ENCODE assay signal across 1 cellular context in the genomic region with DNA sequence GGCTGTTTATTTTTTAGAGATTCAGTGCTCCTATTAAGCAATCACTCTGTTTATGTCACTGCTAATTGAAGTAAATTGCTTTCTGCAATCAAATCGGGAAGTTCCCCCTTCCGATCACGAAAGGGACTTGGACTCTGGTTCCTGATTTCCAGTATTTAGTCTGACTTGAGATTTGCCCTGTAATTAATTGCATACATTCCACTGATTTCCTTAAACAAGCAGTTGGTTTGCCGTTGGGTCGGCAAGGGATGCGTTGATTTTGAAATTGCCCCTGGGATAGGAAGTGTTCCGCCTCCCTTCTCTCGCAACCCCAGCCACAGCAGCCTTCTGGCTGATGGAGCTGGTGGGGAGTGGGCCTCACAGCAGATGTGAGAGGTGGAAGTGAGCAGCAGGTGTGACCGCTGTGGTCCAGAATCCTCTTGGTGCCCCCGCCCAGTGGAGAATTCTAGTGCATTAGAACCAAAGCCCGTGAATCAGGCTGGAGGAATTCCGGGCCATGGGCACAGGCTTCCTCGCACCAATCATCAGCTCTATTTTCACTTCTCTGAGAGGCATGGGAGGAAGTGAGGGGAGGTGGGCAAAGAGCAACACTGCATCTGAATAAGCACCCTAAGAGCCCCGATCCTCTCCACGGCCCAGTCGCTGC.
TF ChIP-seq lines count a peak whose summit lies in the region.

No MANE protein-coding gene starts in this region.

TF ChIP-seq in GM23338, 12 proteins besides CTCF, POLR2A, EP300 and RAD21 (continued from another document):
- TF ChIP-seq, protein P1, sequence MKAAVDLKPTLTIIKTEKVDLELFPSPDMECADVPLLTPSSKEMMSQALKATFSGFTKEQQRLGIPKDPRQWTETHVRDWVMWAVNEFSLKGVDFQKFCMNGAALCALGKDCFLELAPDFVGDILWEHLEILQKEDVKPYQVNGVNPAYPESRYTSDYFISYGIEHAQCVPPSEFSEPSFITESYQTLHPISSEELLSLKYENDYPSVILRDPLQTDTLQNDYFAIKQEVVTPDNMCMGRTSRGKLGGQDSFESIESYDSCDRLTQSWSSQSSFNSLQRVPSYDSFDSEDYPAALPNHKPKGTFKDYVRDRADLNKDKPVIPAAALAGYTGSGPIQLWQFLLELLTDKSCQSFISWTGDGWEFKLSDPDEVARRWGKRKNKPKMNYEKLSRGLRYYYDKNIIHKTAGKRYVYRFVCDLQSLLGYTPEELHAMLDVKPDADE (IDR thresholded peaks at IDR 0.05): no peak
- TF ChIP-seq NANOG (IDR thresholded peaks at IDR 0.05; ENCODE audit: borderline replicate concordance) (no peak), ZNF331 (CRISPR knock-in tag; IDR thresholded peaks at IDR 0.05; ENCODE audit: low read depth) (no peak)
- TF ChIP-seq, protein P2, sequence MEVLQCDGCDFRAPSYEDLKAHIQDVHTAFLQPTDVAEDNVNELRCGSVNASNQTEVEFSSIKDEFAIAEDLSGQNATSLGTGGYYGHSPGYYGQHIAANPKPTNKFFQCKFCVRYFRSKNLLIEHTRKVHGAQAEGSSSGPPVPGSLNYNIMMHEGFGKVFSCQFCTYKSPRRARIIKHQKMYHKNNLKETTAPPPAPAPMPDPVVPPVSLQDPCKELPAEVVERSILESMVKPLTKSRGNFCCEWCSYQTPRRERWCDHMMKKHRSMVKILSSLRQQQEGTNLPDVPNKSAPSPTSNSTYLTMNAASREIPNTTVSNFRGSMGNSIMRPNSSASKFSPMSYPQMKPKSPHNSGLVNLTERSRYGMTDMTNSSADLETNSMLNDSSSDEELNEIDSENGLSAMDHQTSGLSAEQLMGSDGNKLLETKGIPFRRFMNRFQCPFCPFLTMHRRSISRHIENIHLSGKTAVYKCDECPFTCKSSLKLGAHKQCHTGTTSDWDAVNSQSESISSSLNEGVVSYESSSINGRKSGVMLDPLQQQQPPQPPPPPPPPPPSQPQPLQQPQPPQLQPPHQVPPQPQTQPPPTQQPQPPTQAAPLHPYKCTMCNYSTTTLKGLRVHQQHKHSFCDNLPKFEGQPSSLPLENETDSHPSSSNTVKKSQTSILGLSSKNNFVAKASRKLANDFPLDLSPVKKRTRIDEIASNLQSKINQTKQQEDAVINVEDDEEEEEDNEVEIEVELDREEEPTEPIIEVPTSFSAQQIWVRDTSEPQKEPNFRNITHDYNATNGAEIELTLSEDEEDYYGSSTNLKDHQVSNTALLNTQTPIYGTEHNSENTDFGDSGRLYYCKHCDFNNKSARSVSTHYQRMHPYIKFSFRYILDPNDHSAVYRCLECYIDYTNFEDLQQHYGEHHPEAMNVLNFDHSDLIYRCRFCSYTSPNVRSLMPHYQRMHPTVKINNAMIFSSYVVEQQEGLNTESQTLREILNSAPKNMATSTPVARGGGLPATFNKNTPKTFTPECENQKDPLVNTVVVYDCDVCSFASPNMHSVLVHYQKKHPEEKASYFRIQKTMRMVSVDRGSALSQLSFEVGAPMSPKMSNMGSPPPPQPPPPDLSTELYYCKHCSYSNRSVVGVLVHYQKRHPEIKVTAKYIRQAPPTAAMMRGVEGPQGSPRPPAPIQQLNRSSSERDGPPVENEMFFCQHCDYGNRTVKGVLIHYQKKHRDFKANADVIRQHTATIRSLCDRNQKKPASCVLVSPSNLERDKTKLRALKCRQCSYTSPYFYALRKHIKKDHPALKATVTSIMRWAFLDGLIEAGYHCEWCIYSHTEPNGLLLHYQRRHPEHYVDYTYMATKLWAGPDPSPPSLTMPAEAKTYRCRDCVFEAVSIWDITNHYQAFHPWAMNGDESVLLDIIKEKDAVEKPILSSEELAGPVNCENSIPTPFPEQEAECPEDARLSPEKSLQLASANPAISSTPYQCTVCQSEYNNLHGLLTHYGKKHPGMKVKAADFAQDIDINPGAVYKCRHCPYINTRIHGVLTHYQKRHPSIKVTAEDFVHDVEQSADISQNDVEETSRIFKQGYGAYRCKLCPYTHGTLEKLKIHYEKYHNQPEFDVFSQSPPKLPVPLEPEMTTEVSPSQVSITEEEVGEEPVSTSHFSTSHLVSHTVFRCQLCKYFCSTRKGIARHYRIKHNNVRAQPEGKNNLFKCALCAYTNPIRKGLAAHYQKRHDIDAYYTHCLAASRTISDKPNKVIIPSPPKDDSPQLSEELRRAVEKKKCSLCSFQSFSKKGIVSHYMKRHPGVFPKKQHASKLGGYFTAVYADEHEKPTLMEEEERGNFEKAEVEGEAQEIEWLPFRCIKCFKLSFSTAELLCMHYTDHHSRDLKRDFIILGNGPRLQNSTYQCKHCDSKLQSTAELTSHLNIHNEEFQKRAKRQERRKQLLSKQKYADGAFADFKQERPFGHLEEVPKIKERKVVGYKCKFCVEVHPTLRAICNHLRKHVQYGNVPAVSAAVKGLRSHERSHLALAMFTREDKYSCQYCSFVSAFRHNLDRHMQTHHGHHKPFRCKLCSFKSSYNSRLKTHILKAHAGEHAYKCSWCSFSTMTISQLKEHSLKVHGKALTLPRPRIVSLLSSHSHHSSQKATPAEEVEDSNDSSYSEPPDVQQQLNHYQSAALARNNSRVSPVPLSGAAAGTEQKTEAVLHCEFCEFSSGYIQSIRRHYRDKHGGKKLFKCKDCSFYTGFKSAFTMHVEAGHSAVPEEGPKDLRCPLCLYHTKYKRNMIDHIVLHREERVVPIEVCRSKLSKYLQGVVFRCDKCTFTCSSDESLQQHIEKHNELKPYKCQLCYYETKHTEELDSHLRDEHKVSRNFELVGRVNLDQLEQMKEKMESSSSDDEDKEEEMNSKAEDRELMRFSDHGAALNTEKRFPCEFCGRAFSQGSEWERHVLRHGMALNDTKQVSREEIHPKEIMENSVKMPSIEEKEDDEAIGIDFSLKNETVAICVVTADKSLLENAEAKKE (CRISPR knock-in tag; IDR thresholded peaks at IDR 0.05): no peak
